Comparison of ENCODE assay signal across 28 cellular contexts in the genomic region with DNA sequence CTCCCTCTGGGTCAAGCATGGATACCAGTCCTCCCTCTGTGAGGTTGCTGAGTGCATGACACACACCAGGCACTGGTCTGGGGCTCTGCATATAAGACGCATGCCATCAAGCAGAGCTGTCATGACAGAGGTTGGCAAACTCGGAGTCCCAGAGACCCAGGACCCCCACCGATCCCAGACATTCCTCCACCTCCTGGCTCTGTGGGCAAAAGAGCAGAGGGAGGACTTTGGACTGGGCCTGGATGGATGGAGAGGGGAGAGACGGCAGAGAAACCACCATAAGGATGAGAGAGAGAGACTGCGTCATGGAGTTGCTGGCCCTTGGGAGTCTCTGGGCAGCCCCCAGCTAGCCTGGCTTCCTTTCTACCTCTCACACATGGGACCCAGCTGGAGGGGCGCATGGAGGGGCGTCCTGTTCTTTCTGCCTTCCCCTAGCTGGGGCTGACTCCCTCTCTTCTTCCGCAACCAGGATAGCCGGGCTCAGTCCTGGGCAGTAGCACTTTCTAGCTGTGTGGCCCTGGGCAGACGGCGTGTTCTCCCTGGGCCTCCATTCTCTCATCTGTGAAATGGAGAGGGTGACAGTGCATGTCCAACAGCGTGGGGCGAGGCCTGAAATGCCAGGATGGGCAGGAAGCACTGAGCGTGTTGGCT. TPM values are rescaled to one million over a fixed set of nuclear protein-coding genes. Genes with fewer than 3 reads are reported as not detected.
DNase-seq lines count a peak whose midpoint lies in the region; ATAC-seq and TF ChIP-seq lines count a peak whose summit lies in the region.
"Had no signal": no experiment of that assay in that cellular context is flagged by ENCODE, and none has a peak within 500 bp of the region (broad histone marks: within the 10 kb centered on the region; RNA-seq: fewer than 3 reads in every experiment).

No MANE protein-coding gene starts in this region.

- no peak for ATAC-seq in body of pancreas
- ATAC-seq in HG02642 (IDR thresholded peaks at IDR 0.05; ENCODE audit: poor library complexity, unreplicated experiment), result no peak
- ATAC-seq in HG03045 (IDR thresholded peaks at IDR 0.05; ENCODE audit: unreplicated experiment), result no peak
- ATAC-seq: activated naive CD8-positive, alpha-beta T cell treated with anti-CD3 and anti-CD28 coated beads, Interleukin-2, amount 50 U/mL, for 24 hours; gastroesophageal sphincter; Panc1; stimulated activated memory B cell treated with anti-CD40 and anti-IgM and Interleukin-4, amounts not matched to agents 10 μg/mL and 1 μg/mL and 100 μg/mL, for 72 hours had no signal

- WGBS in body of pancreas, 2 donors, result 34 to 36% methylated on average over 13 to 14 of the region's 14 CpGs
- 40% methylated on average over 14 of the region's 14 CpGs for WGBS in liver

- H3K36me3 ChIP-seq in body of pancreas (replicated peaks in 1 of 2; ENCODE audit: insufficient read depth in 1 of 2, low read depth in 2 of 2) (no peaks in the 10 kb centered on the region), liver (ENCODE audit: control insufficient read depth in 4 of 4, insufficient read depth in 3 of 4, low read depth in 1 of 4, low read length in 3 of 4) (peaks cover 0 to 2% (median 0%) of the 10 kb centered on the region in 4 donors), skeletal muscle tissue (ENCODE audit: control insufficient read depth in 3 of 3, insufficient read depth in 3 of 3, low read length in 3 of 3) (peaks cover 2 to 8% (median 4%) of the 10 kb centered on the region in 3 donors)
- H3K36me3 ChIP-seq: esophagus muscularis mucosa, gastroesophageal sphincter, neutrophil, spleen had no signal

- no peak for TF ChIP-seq RAD21 in liver (IDR thresholded peaks at IDR 0.05)

- TF ChIP-seq POLR2A in body of pancreas (IDR thresholded peaks at IDR 0.05), result no peak

- intact Hi-C loops in body of pancreas (cut with DNase I), result loop anchor here (10.0 kb wide), 1 partner anchor 92 kb away; a partner anchor contains a TSS

- H3K9ac ChIP-seq in liver (ENCODE audit: low read depth in 1 of 2, low read length in 2 of 2) (peak overlapping the region; percentile 34 to 74), skeletal muscle tissue (ENCODE audit: low read depth in 1 of 3, low read length in 3 of 3) (peak overlapping the region in 1 of 3 donors; percentile 85)

- no peaks in the 10 kb centered on the region for H3K27me3 ChIP-seq in body of pancreas
- H3K27me3 ChIP-seq in liver (ENCODE audit: control insufficient read depth in 4 of 4, insufficient read depth in 4 of 4, low read length in 3 of 4), result no peaks in the 10 kb centered on the region
- no peaks in the 10 kb centered on the region for H3K27me3 ChIP-seq in skeletal muscle tissue (ENCODE audit: control insufficient read depth in 3 of 3, insufficient read depth in 3 of 3, low read length in 3 of 3)

- H3K4me3 ChIP-seq in body of pancreas (peak overlapping the region in 1 of 2 donors; percentile 9), liver (ENCODE audit: low read depth in 1 of 3, low read length in 3 of 3) (peak overlapping the region; percentile 63 to 78 (median 76)), skeletal muscle tissue (ENCODE audit: low read length in 3 of 3) (no peak overlapping the region)
- H3K4me3 ChIP-seq: esophagus muscularis mucosa, gastroesophageal sphincter, spleen had no signal

- no peak for DNase-seq in activated naive CD4-positive, alpha-beta T cell treated with Interleukin-2 at 50 U/mL for 16 hours
- DNase-seq in body of pancreas (no peak), UCSD-AML1 (lab: John Stamatoyannopoulos, UW; ENCODE audit: unreplicated experiment) (no peak)
- DNase-seq: activated CD4-positive, alpha-beta T cell treated with anti-CD3 and anti-CD28 coated beads, Interleukin-2, amount 50 U/mL, for 1 hour; activated naive CD8-positive, alpha-beta T cell treated with anti-CD3 and anti-CD28 coated beads, Interleukin-2, amount 50 U/mL, for 24 hours; Calu3; effector CD8-positive, alpha-beta T cell; H9; NCI-H1694; NCI-H524 treated with DMSO at 0.1 percent for 48 hours; spleen; stimulated activated CD4-positive, alpha-beta T cell treated with anti-CD3 and anti-CD28 coated beads, Interleukin-2, amount 100 ng/mL, for 48 hours had no signal

- H3K36me3 Mint-ChIP-seq in activated naive CD4-positive, alpha-beta T cell treated with anti-CD3 and anti-CD28 coated beads, Interleukin-2, amount 50 U/mL, for 24 hours, result no peaks in the 10 kb centered on the region
- H3K36me3 Mint-ChIP-seq: stimulated activated memory B cell treated with anti-CD40 and anti-IgM and Interleukin-4, amounts not matched to agents 10 μg/mL and 1 μg/mL and 100 μg/mL, for 72 hours had no signal

- H3K4me1 ChIP-seq in body of pancreas, result peaks cover 76% of the 10 kb centered on the region
- peaks cover 26 to 86% (median 49%) of the 10 kb centered on the region in 4 donors for H3K4me1 ChIP-seq in liver (ENCODE audit: control insufficient read depth in 4 of 4, insufficient read depth in 4 of 4, low read length in 3 of 4)
- H3K4me1 ChIP-seq in skeletal muscle tissue (ENCODE audit: control insufficient read depth in 3 of 3, insufficient read depth in 3 of 3, low read length in 3 of 3), result peaks cover 49 to 84% (median 79%) of the 10 kb centered on the region in 3 donors

- H3K4me3 Mint-ChIP-seq in activated naive CD4-positive, alpha-beta T cell treated with anti-CD3 and anti-CD28 coated beads, Interleukin-2, amount 50 U/mL, for 24 hours, result no peak overlapping the region
- H3K4me3 Mint-ChIP-seq: activated naive CD8-positive, alpha-beta T cell treated with anti-CD3 and anti-CD28 coated beads, Interleukin-2, amount 50 U/mL, for 24 hours; B cell; stimulated activated memory B cell treated with anti-CD40 and anti-IgM and Interleukin-4, amounts not matched to agents 10 μg/mL and 1 μg/mL and 100 μg/mL, for 72 hours had no signal

- H3K9me3 ChIP-seq in body of pancreas (no peaks in the 10 kb centered on the region), liver (ENCODE audit: control insufficient read depth in 4 of 4, low read length in 3 of 4) (no peaks in the 10 kb centered on the region), skeletal muscle tissue (ENCODE audit: control insufficient read depth in 3 of 3, low read length in 3 of 3) (no peaks in the 10 kb centered on the region)
- H3K9me3 ChIP-seq: esophagus muscularis mucosa, gastroesophageal sphincter, neutrophil, spleen had no signal

- H3K27ac ChIP-seq in body of pancreas (peak overlapping the region; percentile 91 to 97 (median 96)), liver (ENCODE audit: low read depth in 1 of 2, low read length in 2 of 2) (peak overlapping the region; percentile 93 to 98), skeletal muscle tissue (ENCODE audit: low read depth, low read length) (peak overlapping the region; percentile 96)
- H3K27ac ChIP-seq: neutrophil had no signal

- H3K9me3 Mint-ChIP-seq in activated naive CD4-positive, alpha-beta T cell treated with anti-CD3 and anti-CD28 coated beads, Interleukin-2, amount 50 U/mL, for 24 hours, result no peaks in the 10 kb centered on the region
- H3K9me3 Mint-ChIP-seq: activated naive CD8-positive, alpha-beta T cell treated with anti-CD3 and anti-CD28 coated beads, Interleukin-2, amount 50 U/mL, for 24 hours; H9; stimulated activated memory B cell treated with anti-CD40 and anti-IgM and Interleukin-4, amounts not matched to agents 10 μg/mL and 1 μg/mL and 100 μg/mL, for 72 hours had no signal

- H3K4me1 Mint-ChIP-seq in activated naive CD4-positive, alpha-beta T cell treated with anti-CD3 and anti-CD28 coated beads, Interleukin-2, amount 50 U/mL, for 24 hours, result peaks cover 35% of the 10 kb centered on the region

- H3K27me3 Mint-ChIP-seq in activated naive CD4-positive, alpha-beta T cell treated with anti-CD3 and anti-CD28 coated beads, Interleukin-2, amount 50 U/mL, for 24 hours, result no peaks in the 10 kb centered on the region

- peak overlapping the region; percentile 61 for H3K27ac Mint-ChIP-seq in activated naive CD4-positive, alpha-beta T cell treated with anti-CD3 and anti-CD28 coated beads, Interleukin-2, amount 50 U/mL, for 24 hours
- H3K27ac Mint-ChIP-seq: activated naive CD8-positive, alpha-beta T cell treated with anti-CD3 and anti-CD28 coated beads, Interleukin-2, amount 50 U/mL, for 24 hours; B cell; stimulated activated memory B cell treated with anti-CD40 and anti-IgM and Interleukin-4, amounts not matched to agents 10 μg/mL and 1 μg/mL and 100 μg/mL, for 72 hours had no signal

- TF ChIP-seq CTCF in body of pancreas (IDR thresholded peaks at IDR 0.05), result no peak
- TF ChIP-seq CTCF in liver (IDR thresholded peaks at IDR 0.05; ENCODE audit: low read depth, low read length, missing input control), result no peak

TF ChIP-seq in liver, 16 proteins besides CTCF, POLR2A, EP300 and RAD21:
- TF ChIP-seq HNF4A (conservative IDR thresholded peaks at IDR 0.05) (peak; percentile 66 to 67), YY1 (IDR thresholded peaks at IDR 0.05) (no peak)

RNA-seq across cellular contexts. Expression of a gene that starts 1.6 kb away (rescaled TPM):
- 100 to 1,000 TPM; 135 to 289 TPM for total RNA-seq in body of pancreas
- total RNA-seq in liver, result 100 to 1,000 TPM; 130 to 239 TPM
- 100 to 1,000 TPM; 430 to 535 TPM for polyA plus RNA-seq in liver
- 0.52 TPM for total RNA-seq in skeletal muscle tissue
- total RNA-seq: A172; B cell; chondrocyte; SK-MEL-5; T-helper 1 cell treated with Interleukin-12 subunit alpha and Interleukin-12 subunit beta and Interleukin-4 antibody, amounts not matched to agents 30 ng/mL and 1 ng/mL, for 36 hours; temporal lobe had no signal

RNA-seq across cellular contexts. Expression of a gene that starts 12.8 kb away (rescaled TPM):
- 10 to 100 TPM in 1 of 2 donors, 1 to 10 TPM in 1; 2.3 to 23.6 TPM for total RNA-seq in body of pancreas
- 1 to 10 TPM; 2.0 to 4.9 TPM for total RNA-seq in liver
- 1 to 10 TPM; 1.6 to 5.8 TPM for polyA plus RNA-seq in liver
- 1.6 TPM for total RNA-seq in skeletal muscle tissue

RNA-seq across cellular contexts. Expression of a gene that starts 43.0 kb away (rescaled TPM):
- total RNA-seq in body of pancreas (10 to 100 TPM; 90.8 to 94.9 TPM), liver (10 to 100 TPM; 12.5 to 14.1 TPM), skeletal muscle tissue (17.7 TPM)
- polyA plus RNA-seq in liver, result 1 to 10 TPM; 8.6 to 9.9 TPM

Comparison
In these comparisons a context has a peak if more than half of its experiments do, and no peak if none do; other contexts are left out.
1. H3K4me3 ChIP-seq: peak in liver (3 of 3); none in skeletal muscle tissue (0 of 3).
2. RNA of a gene that starts 1.6 kb away (total RNA-seq): 135 to 289 TPM in body of pancreas and 130 to 239 TPM in liver; 0.52 TPM in skeletal muscle tissue (single experiment); every median in the first group is over 10 times any median in the second.
3. Peak in every context shown above with its lines, with median percentiles within 50 percentile points of each other: H3K27ac ChIP-seq.